In the genomic region with DNA sequence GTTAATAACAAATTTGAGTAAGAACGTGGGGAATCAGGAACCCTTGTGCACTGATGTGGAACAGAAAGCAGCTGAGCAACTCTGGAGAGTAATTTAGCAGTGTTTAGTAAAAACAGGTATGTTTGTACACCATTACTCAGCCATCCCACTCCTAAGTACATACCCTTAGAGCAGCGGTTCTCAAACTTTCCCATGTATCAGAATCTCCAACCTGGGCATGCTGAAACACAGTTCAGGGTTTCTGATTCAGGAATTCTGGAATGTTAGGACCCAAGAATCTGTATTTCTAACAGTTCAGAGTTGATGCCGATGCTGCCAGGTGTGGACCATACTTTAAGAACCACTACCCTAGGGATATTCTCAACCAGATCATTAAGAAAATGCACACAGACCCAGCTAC, we compare ENCODE assay signal across 17 cellular contexts.
DNase-seq lines count a peak whose midpoint lies in the region; ATAC-seq and TF ChIP-seq lines count a peak whose summit lies in the region.
"Had no signal": no experiment of that assay in that cellular context is flagged by ENCODE, and none has a peak within 500 bp of the region (broad histone marks: within the 10 kb centered on the region; RNA-seq: fewer than 3 reads in every experiment).

No MANE protein-coding gene starts in this region.

- no peak for ATAC-seq in GM18517 (IDR thresholded peaks at IDR 0.05; ENCODE audit: unreplicated experiment)
- ATAC-seq: sciatic nerve had no signal

- no peaks in the 10 kb centered on the region; the same call in 1 of the 2 replicates for H3F3A ChIP-seq in Loucy (ENCODE audit: low read depth)

- H3K9me3 ChIP-seq in Loucy (ENCODE audit: insufficient read depth, low read depth, low read length) (no peaks in the 10 kb centered on the region), parathyroid adenoma (ENCODE audit: control insufficient read depth, low read length) (no peaks in the 10 kb centered on the region)
- H3K9me3 ChIP-seq: upper lobe of left lung had no signal

- H3K4me3 ChIP-seq in Loucy (ENCODE audit: low read length, poor library complexity, severe bottlenecking) (no peak overlapping the region), parathyroid adenoma (ENCODE audit: low read depth, low read length) (no peak overlapping the region), foreskin fibroblast (ENCODE audit: low read depth in 1 of 2, low read length in 2 of 2) (no peak overlapping the region)
- H3K4me3 ChIP-seq: upper lobe of left lung had no signal

- H3K9ac ChIP-seq in Loucy (ENCODE audit: low read depth, low read length, poor library complexity, severe bottlenecking) (no peak overlapping the region), parathyroid adenoma (no peak overlapping the region)

- no peaks in the 10 kb centered on the region for H3K9me2 ChIP-seq in Loucy (replicated peaks; ENCODE audit: low read depth, low read length)

- peak overlapping the region; percentile 21 for H3K27ac ChIP-seq in caudate nucleus (ENCODE audit: low read depth, low read length)
- no peak overlapping the region for H3K27ac ChIP-seq in parathyroid adenoma
- H3K27ac ChIP-seq: 22Rv1, upper lobe of left lung had no signal

- H3K27me3 ChIP-seq in Loucy (ENCODE audit: insufficient read depth, low read length, poor library complexity, severe bottlenecking) (no peaks in the 10 kb centered on the region), parathyroid adenoma (ENCODE audit: control insufficient read depth, insufficient read depth, low read length) (no peaks in the 10 kb centered on the region)
- H3K27me3 ChIP-seq: upper lobe of left lung had no signal

- H4K20me1 ChIP-seq in Loucy (ENCODE audit: insufficient read depth, low read length, poor library complexity, severe bottlenecking) = peaks cover 15% of the 10 kb centered on the region

- no peaks in the 10 kb centered on the region for H3K36me3 ChIP-seq in Loucy (ENCODE audit: insufficient read depth, low read length)
- H3K36me3 ChIP-seq in parathyroid adenoma (ENCODE audit: control insufficient read depth, insufficient read depth, low read length) = no peaks in the 10 kb centered on the region
- H3K36me3 ChIP-seq: upper lobe of left lung had no signal

- no peak for TF ChIP-seq CTCF in Loucy (conservative IDR thresholded peaks at IDR 0.05; ENCODE audit: low read length)
- no peak for TF ChIP-seq CTCF in parathyroid adenoma (IDR thresholded peaks at IDR 0.05)
- no peak for TF ChIP-seq CTCF in foreskin fibroblast (IDR thresholded peaks at IDR 0.05; ENCODE audit: low read depth, low read length)

- H2AFZ ChIP-seq in Loucy (ENCODE audit: low read length) (no peak overlapping the region), parathyroid adenoma (no peak overlapping the region)

- DNase-seq in NCI-H748 (lab: John Stamatoyannopoulos, UW; ENCODE audit: unreplicated experiment) = peak; percentile 0
- DNase-seq in NCI-H748 treated with DMSO at 0.1 percent for 48 hours (lab: John Stamatoyannopoulos, UW) = no peak
- DNase-seq in caudate nucleus (lab: John Stamatoyannopoulos, UW) = no peak
- no peak for DNase-seq in foreskin fibroblast
- no peak for DNase-seq in foreskin melanocyte
- DNase-seq: activated CD4-positive, alpha-beta T cell treated with anti-CD3 and anti-CD28 coated beads, Interleukin-2, amount 10 ng/mL, durations not matched to agents 7 days and 5 days; activated T-cell treated with anti-CD3 and anti-CD28 coated beads, Interleukin-2, amount 50 U/mL, for 48 hours; amniotic stem cell; Karpas-422; NCI-H510A; stimulated activated CD4-positive, alpha-beta T cell treated with anti-CD3 and anti-CD28 coated beads, Interleukin-2, amount 100 ng/mL, for 48 hours; upper lobe of left lung had no signal

- peaks cover 36% of the 10 kb centered on the region for H3K79me2 ChIP-seq in Loucy (ENCODE audit: insufficient read depth, low read length)
- H3K79me2 ChIP-seq in parathyroid adenoma = peaks cover 54% of the 10 kb centered on the region

- peaks cover 38% of the 10 kb centered on the region for H3K4me1 ChIP-seq in Loucy (ENCODE audit: insufficient read depth, low read length, poor library complexity, severe bottlenecking)
- peaks cover 30% of the 10 kb centered on the region for H3K4me1 ChIP-seq in parathyroid adenoma

- H3K4me2 ChIP-seq in Loucy (ENCODE audit: low read depth, low read length, poor library complexity, severe bottlenecking) (peak overlapping the region; percentile 47), parathyroid adenoma (ENCODE audit: low read length) (peak overlapping the region; percentile 40)
